In genomic region chr9:37238122-37238521, GRCh38 we compare ENCODE assay signal across 1 cellular context.
A peak's percentile ranks its signal among the peaks of the same experiment; 100 is the strongest.
TF ChIP-seq lines count a peak whose summit lies in the region.

No MANE protein-coding gene starts in this region.

TF ChIP-seq in K562, 482 proteins besides CTCF, POLR2A, EP300 and RAD21 (continued from another document):
- TF ChIP-seq, protein P1, sequence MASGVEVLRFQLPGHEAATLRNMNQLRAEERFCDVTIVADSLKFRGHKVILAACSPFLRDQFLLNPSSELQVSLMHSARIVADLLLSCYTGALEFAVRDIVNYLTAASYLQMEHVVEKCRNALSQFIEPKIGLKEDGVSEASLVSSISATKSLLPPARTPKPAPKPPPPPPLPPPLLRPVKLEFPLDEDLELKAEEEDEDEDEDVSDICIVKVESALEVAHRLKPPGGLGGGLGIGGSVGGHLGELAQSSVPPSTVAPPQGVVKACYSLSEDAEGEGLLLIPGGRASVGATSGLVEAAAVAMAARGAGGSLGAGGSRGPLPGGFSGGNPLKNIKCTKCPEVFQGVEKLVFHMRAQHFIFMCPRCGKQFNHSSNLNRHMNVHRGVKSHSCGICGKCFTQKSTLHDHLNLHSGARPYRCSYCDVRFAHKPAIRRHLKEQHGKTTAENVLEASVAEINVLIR (CRISPR knock-in tag; IDR thresholded peaks at IDR 0.05), result no peak
- no peak for TF ChIP-seq ZNF778 (CRISPR knock-in tag; IDR thresholded peaks at IDR 0.05)
- peak; percentile 61; the same call in 1 of the 2 replicates for TF ChIP-seq C11orf30 (IDR thresholded peaks at IDR 0.05; ENCODE audit: low read depth)
- peak; percentile 83 for TF ChIP-seq ZNF316 (IDR thresholded peaks at IDR 0.05)
- no peak for TF ChIP-seq POLR2B (IDR thresholded peaks at IDR 0.05; ENCODE audit: low read depth, partially characterized antibody)
